9 cellular contexts compared by ENCODE assay signal in genomic region chr11:75240381-75241035, GRCh38. TPM values are rescaled to one million over a fixed set of nuclear protein-coding genes. Genes with fewer than 3 reads are reported as not detected.
DNase-seq lines count a peak whose midpoint lies in the region; ATAC-seq and TF ChIP-seq lines count a peak whose summit lies in the region.
"Had no signal": no experiment of that assay in that cellular context is flagged by ENCODE, and none has a peak within 500 bp of the region (broad histone marks: within the 10 kb centered on the region; RNA-seq: fewer than 3 reads in every experiment).

TSS of gene TPBGL (plus strand) at chr11:75240774. CDS start at chr11:75241050, 276 bp downstream.

- DNase-seq in GM13977 (ENCODE audit: low spot score) (peak; percentile 35), RWPE2 (ENCODE audit: low spot score) (no peak), ecto neural progenitor cell (ENCODE audit: low spot score) (peak; percentile 66), SHP77 treated with DMSO at 0.1 percent for 48 hours (lab: John Stamatoyannopoulos, UW) (no peak), foreskin melanocyte (no peak)

- TF ChIP-seq CTCF in GM13977 (IDR thresholded peaks at IDR 0.05; ENCODE audit: extremely low read depth, insufficient read depth, missing control alignments) (no peak), RWPE2 (IDR thresholded peaks at IDR 0.05; ENCODE audit: poor library complexity, severe bottlenecking) (no peak), nephron (IDR thresholded peaks at IDR 0.05; ENCODE audit: unreplicated experiment in 3 of 3) (no peak), gastroesophageal sphincter (IDR thresholded peaks at IDR 0.05) (no peak)

- no peaks in the 10 kb centered on the region for H3K9me3 Mint-ChIP-seq in nephron

- H3K27me3 Mint-ChIP-seq in nephron (ENCODE audit: low read depth) = peaks cover 89% of the 10 kb centered on the region

- peaks cover 6% of the 10 kb centered on the region for H3K4me1 Mint-ChIP-seq in nephron

- 0% methylated on average over 1 of the region's 56 CpGs; no CpG with 5 or more reads in 1 of the 2 donors for WGBS in gastroesophageal sphincter (ENCODE audit: low coverage in 1 of 2), 2 donors

- ATAC-seq in RWPE2 (ENCODE audit: low read depth) (no peak), HG03378 (IDR thresholded peaks at IDR 0.05; ENCODE audit: unreplicated experiment) (no peak), gastroesophageal sphincter (no peak)

- no peak for TF ChIP-seq POLR2A in gastroesophageal sphincter (IDR thresholded peaks at IDR 0.05)

- peak within 1 kb of the TSS; percentile 72 to 80 (median 79) for H3K4me3 Mint-ChIP-seq in nephron

- H3K4me1 ChIP-seq in RWPE2 (ENCODE audit: insufficient read depth, poor library complexity, severe bottlenecking) (no peaks in the 10 kb centered on the region), gastroesophageal sphincter (peaks cover 0 to 29% (median 6%) of the 10 kb centered on the region in 3 donors)

- no peak within 1 kb of the TSS for H3K27ac Mint-ChIP-seq in nephron

- TF ChIP-seq EP300 in gastroesophageal sphincter (IDR thresholded peaks at IDR 0.05) = no peak

- H3K36me3 Mint-ChIP-seq in nephron (ENCODE audit: low read depth) = no peaks in the 10 kb centered on the region

- no peaks in the 10 kb centered on the region for H3K36me3 ChIP-seq in RWPE2 (ENCODE audit: low read depth)
- H3K36me3 ChIP-seq in gastroesophageal sphincter = no peaks in the 10 kb centered on the region

- H3K4me3 ChIP-seq in RWPE2 (ENCODE audit: severe bottlenecking) = peak within 1 kb of the TSS; percentile 41
- H3K4me3 ChIP-seq in gastroesophageal sphincter = peak within 1 kb of the TSS in 1 of 2 donors; percentile 49

- no peaks in the 10 kb centered on the region for H3K9me3 ChIP-seq in RWPE2 (ENCODE audit: severe bottlenecking)
- H3K9me3 ChIP-seq in gastroesophageal sphincter = no peaks in the 10 kb centered on the region

- H3K27ac ChIP-seq in RWPE2 (ENCODE audit: poor library complexity, severe bottlenecking) = no peak within 1 kb of the TSS
- H3K27ac ChIP-seq in gastroesophageal sphincter = no peak within 1 kb of the TSS

- in situ Hi-C loops in GM13977 (cut with MboI; ENCODE audit: low pct_unique_long_range_greater_than_20kb, low sequenced_read_pairs, unreplicated experiment) = loop anchor here (25.0 kb wide), 1 partner anchor 97 kb away; no protein-coding TSS in a partner anchor

- H3K27me3 ChIP-seq in RWPE2 (ENCODE audit: insufficient read depth, poor library complexity, severe bottlenecking) = peaks cover 40% of the 10 kb centered on the region
- peaks cover 89% of the 10 kb centered on the region for H3K27me3 ChIP-seq in gastroesophageal sphincter

RNA-seq across cellular contexts. Expression of gene TPBGL, which starts in this region (rescaled TPM):
- total RNA-seq in gastroesophageal sphincter = under 1 TPM in 2 of 4 donors, not detected in 2; 0.13 to 0.31 TPM
- total RNA-seq: LHCN-M2 had no signal

Comparison
In these comparisons a context has a peak if more than half of its experiments do, and no peak if none do; other contexts are left out.
1. DNase-seq: peak in GM13977 (single experiment) and ecto neural progenitor cell (single experiment); none in RWPE2 (single experiment), SHP77 treated with DMSO at 0.1 percent for 48 hours (single experiment) and foreskin melanocyte (single experiment).